31 cellular contexts compared by ENCODE assay signal in genomic region chr10:49653530-49653929, GRCh38. TPM values are rescaled to one million over a fixed set of nuclear protein-coding genes. Genes with fewer than 3 reads are reported as not detected.
"Had no signal": no experiment of that assay in that cellular context is flagged by ENCODE, and none has a peak within 500 bp of the region (broad histone marks: within the 10 kb centered on the region; RNA-seq: fewer than 3 reads in every experiment).

No MANE protein-coding gene starts in this region.

- H3K36me3 ChIP-seq: ascending aorta, cardiac muscle cell, heart left ventricle, left lung, lower lobe of right lung, right lobe of liver, thyroid gland, upper lobe of left lung, vagina had no signal

- H3K4me3 ChIP-seq: ascending aorta, cardiac muscle cell, heart left ventricle, left lung, lower lobe of right lung, mucosa of descending colon, right lobe of liver, thyroid gland, upper lobe of left lung, vagina had no signal

- H3K27ac ChIP-seq: ascending aorta, cardiac muscle cell, foreskin keratinocyte, heart left ventricle, left lung, lower lobe of right lung, right lobe of liver, thyroid gland, upper lobe of left lung, vagina had no signal

- H3K27me3 ChIP-seq: ascending aorta, cardiac muscle cell, right lobe of liver, thyroid gland, upper lobe of left lung, vagina had no signal

- H3K9me3 ChIP-seq: ascending aorta, lower lobe of right lung, mucosa of descending colon, right lobe of liver, thyroid gland, vagina had no signal

- ATAC-seq: activated CD8-positive, alpha-beta T cell treated with anti-CD3 and anti-CD28 coated beads for 36 hours; activated T-cell treated with anti-CD3 and anti-CD28 coated beads, Interleukin-2, amount 50 U/mL, for 72 hours; esophagus mucosa; foreskin keratinocyte; heart left ventricle; left lung; lower lobe of right lung; mucosa of descending colon; natural killer cell treated with Interleukin-12 subunit alpha and Interleukin-12 subunit beta and Interleukin-15 and Interleukin-18, amount 100 ng/mL, for 72 hours; right lobe of liver; stimulated activated effector memory CD8-positive, alpha-beta T cell treated with anti-CD3 and anti-CD28 coated beads, Interleukin-12 subunit alpha, Interleukin-12 subunit beta, amount 100 ng/mL, for 72 hours; stimulated activated naive CD8-positive, alpha-beta T cell treated with anti-CD3 and anti-CD28 coated beads, Interleukin-15, amount 100 ng/mL, for 72 hours had no signal

- DNase-seq: activated CD4-positive, alpha-beta T cell treated with anti-CD3 and anti-CD28 coated beads, Interleukin-2, amount 50 U/mL, for 1 hour; activated CD4-positive, CD25-positive, alpha-beta regulatory T cell treated with anti-CD3 and anti-CD28 coated beads, Interleukin-2, amount 50 U/mL, for 72 hours; activated CD8-positive, alpha-beta T cell treated with anti-CD3 and anti-CD28 coated beads for 36 hours; activated naive CD4-positive, alpha-beta T cell treated with anti-CD3 and anti-CD28 coated beads, Interleukin-2, amount 10 ng/mL, durations not matched to agents 7 days and 5 days; activated naive CD8-positive, alpha-beta T cell treated with anti-CD3 and anti-CD28 coated beads, Interleukin-2, amount 10 ng/mL, durations not matched to agents 7 days and 5 days; activated T-cell treated with anti-CD3 and anti-CD28 coated beads for 4 hours; activated T-cell treated with anti-CD3 and anti-CD28 coated beads, Interleukin-2, amount 50 U/mL, for 72 hours; cerebellar nuclear complex; cortex of kidney; foreskin keratinocyte; heart left ventricle; left lung; lower lobe of right lung; mesendoderm; mucosa of descending colon; stimulated activated CD4-positive, alpha-beta T cell treated with anti-CD3 and anti-CD28 coated beads, Interleukin-12 subunit alpha, Interleukin-12 subunit beta, amount 100 ng/mL, for 4 hours; stimulated activated CD4-positive, alpha-beta T cell treated with anti-CD3 and anti-CD28 coated beads, Interleukin-4, amount 100 ng/mL, for 24 hours; stimulated activated naive CD8-positive, alpha-beta T cell treated with anti-CD3 and anti-CD28 coated beads, Interleukin-15, amount 100 ng/mL, for 72 hours; T1000; thyroid gland; upper lobe of left lung had no signal

- H3K4me1 ChIP-seq: ascending aorta, heart left ventricle, left lung, lower lobe of right lung, right lobe of liver, thyroid gland, upper lobe of left lung, vagina had no signal

RNA-seq across cellular contexts. Expression of gene C10orf53, which starts 25.9 kb away (rescaled TPM):
- total RNA-seq: activated CD8-positive, alpha-beta T cell treated with anti-CD3 and anti-CD28 coated beads for 36 hours; activated naive CD8-positive, alpha-beta T cell treated with anti-CD3 and anti-CD28 coated beads, Interleukin-2, amount 10 ng/mL, durations not matched to agents 7 days and 5 days; activated T-cell treated with anti-CD3 and anti-CD28 coated beads, Interleukin-2, amount 50 U/mL, for 72 hours; ascending aorta; cardiac muscle cell; esophagus mucosa; foreskin keratinocyte; heart left ventricle; left lung; lower lobe of right lung; mucosa of descending colon; myocyte; natural killer cell treated with Interleukin-12 subunit alpha and Interleukin-12 subunit beta and Interleukin-15 and Interleukin-18, amount 100 ng/mL, for 72 hours; omental fat pad; right lobe of liver; skeletal muscle tissue; thyroid gland; upper lobe of left lung; vagina had no signal

RNA-seq across cellular contexts. Expression of gene CHAT, which starts 39.7 kb away (rescaled TPM):
- total RNA-seq: activated CD8-positive, alpha-beta T cell treated with anti-CD3 and anti-CD28 coated beads for 36 hours; activated naive CD8-positive, alpha-beta T cell treated with anti-CD3 and anti-CD28 coated beads, Interleukin-2, amount 10 ng/mL, durations not matched to agents 7 days and 5 days; ascending aorta; cardiac muscle cell; esophagus mucosa; foreskin keratinocyte; heart left ventricle; left lung; lower lobe of right lung; myocyte; natural killer cell treated with Interleukin-12 subunit alpha and Interleukin-12 subunit beta and Interleukin-15 and Interleukin-18, amount 100 ng/mL, for 72 hours; omental fat pad; right lobe of liver; skeletal muscle tissue; thyroid gland; upper lobe of left lung; vagina had no signal

RNA-seq across cellular contexts. Expression of gene SLC18A3, which starts 43.4 kb away (rescaled TPM):
- total RNA-seq: activated CD8-positive, alpha-beta T cell treated with anti-CD3 and anti-CD28 coated beads for 36 hours; activated naive CD8-positive, alpha-beta T cell treated with anti-CD3 and anti-CD28 coated beads, Interleukin-2, amount 10 ng/mL, durations not matched to agents 7 days and 5 days; activated T-cell treated with anti-CD3 and anti-CD28 coated beads, Interleukin-2, amount 50 U/mL, for 72 hours; ascending aorta; cardiac muscle cell; esophagus mucosa; foreskin keratinocyte; heart left ventricle; left lung; lower lobe of right lung; myocyte; natural killer cell treated with Interleukin-12 subunit alpha and Interleukin-12 subunit beta and Interleukin-15 and Interleukin-18, amount 100 ng/mL, for 72 hours; omental fat pad; right lobe of liver; skeletal muscle tissue; thyroid gland; upper lobe of left lung had no signal
